Comparison of ENCODE assay signal across 1 cellular context in the genomic region with DNA sequence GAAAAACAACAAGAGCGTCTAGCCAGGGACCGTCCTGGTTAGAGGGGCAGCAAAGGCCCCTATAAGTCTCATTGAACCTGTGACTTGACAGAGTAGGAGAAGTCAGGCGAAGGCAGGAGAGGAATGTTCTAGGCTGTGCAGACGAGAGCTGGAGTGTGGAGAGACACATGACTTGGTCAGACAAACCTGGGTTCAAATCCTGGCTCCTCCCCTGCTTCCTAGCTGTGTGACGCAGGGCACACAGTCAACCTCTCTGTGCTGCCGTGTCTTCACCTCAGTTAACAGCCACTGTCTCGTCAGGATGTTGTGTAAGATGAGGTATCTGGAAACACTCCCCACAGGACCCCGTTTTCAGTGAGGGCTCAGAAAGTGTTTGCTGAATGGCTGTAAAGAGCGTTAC.
TF ChIP-seq lines count a peak whose summit lies in the region.

No MANE protein-coding gene starts in this region.

TF ChIP-seq in HEK293, 187 proteins besides CTCF, POLR2A, EP300 and RAD21:
- TF ChIP-seq KLF8 (tag by site-specific recombination; IDR thresholded peaks at IDR 0.05) (no peak), ZNF768 (tag by site-specific recombination; IDR thresholded peaks at IDR 0.05) (peak; percentile 77), ZNF664 (tag by site-specific recombination; IDR thresholded peaks at IDR 0.05) (no peak), ZNF114 (tag by site-specific recombination; IDR thresholded peaks at IDR 0.05) (no peak), ZNF792 (tag by site-specific recombination; IDR thresholded peaks at IDR 0.05) (no peak)
- TF ChIP-seq, protein P1, sequence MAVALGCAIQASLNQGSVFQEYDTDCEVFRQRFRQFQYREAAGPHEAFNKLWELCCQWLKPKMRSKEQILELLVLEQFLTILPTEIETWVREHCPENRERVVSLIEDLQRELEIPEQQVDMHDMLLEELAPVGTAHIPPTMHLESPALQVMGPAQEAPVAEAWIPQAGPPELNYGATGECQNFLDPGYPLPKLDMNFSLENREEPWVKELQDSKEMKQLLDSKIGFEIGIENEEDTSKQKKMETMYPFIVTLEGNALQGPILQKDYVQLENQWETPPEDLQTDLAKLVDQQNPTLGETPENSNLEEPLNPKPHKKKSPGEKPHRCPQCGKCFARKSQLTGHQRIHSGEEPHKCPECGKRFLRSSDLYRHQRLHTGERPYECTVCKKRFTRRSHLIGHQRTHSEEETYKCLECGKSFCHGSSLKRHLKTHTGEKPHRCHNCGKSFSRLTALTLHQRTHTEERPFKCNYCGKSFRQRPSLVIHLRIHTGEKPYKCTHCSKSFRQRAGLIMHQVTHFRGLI (tag by site-specific recombination; IDR thresholded peaks at IDR 0.05), result no peak
TF ChIP-seq in HEK293: peak in this region for 1.
